1 cellular context compared by ENCODE assay signal in genomic region chr20:50790651-50791277, GRCh38.
TF ChIP-seq lines count a peak whose summit lies in the region.

No MANE protein-coding gene starts in this region.

TF ChIP-seq in HepG2, 621 proteins besides CTCF, POLR2A, EP300 and RAD21 (continued from another document and continues in another):
- TF ChIP-seq, protein P1, sequence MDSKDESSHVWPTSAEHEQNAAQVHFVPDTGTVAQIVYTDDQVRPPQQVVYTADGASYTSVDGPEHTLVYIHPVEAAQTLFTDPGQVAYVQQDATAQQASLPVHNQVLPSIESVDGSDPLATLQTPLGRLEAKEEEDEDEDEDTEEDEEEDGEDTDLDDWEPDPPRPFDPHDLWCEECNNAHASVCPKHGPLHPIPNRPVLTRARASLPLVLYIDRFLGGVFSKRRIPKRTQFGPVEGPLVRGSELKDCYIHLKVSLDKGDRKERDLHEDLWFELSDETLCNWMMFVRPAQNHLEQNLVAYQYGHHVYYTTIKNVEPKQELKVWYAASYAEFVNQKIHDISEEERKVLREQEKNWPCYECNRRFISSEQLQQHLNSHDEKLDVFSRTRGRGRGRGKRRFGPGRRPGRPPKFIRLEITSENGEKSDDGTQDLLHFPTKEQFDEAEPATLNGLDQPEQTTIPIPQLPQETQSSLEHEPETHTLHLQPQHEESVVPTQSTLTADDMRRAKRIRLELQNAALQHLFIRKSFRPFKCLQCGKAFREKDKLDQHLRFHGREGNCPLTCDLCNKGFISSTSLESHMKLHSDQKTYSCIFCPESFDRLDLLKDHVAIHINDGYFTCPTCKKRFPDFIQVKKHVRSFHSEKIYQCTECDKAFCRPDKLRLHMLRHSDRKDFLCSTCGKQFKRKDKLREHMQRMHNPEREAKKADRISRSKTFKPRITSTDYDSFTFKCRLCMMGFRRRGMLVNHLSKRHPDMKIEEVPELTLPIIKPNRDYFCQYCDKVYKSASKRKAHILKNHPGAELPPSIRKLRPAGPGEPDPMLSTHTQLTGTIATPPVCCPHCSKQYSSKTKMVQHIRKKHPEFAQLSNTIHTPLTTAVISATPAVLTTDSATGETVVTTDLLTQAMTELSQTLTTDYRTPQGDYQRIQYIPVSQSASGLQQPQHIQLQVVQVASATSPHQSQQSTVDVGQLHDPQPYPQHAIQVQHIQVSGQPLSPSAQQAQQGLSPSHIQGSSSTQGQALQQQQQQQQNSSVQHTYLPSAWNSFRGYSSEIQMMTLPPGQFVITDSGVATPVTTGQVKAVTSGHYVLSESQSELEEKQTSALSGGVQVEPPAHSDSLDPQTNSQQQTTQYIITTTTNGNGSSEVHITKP (CRISPR knock-in tag; IDR thresholded peaks at IDR 0.05; ENCODE audit: low read depth) = peak; percentile 89
- no peak for TF ChIP-seq PHF5A (CRISPR knock-in tag; IDR thresholded peaks at IDR 0.05; ENCODE audit: low read depth, unreplicated experiment)
- peak; percentile 89 for TF ChIP-seq ZNF564 (CRISPR knock-in tag; IDR thresholded peaks at IDR 0.05)
- TF ChIP-seq, protein P2, sequence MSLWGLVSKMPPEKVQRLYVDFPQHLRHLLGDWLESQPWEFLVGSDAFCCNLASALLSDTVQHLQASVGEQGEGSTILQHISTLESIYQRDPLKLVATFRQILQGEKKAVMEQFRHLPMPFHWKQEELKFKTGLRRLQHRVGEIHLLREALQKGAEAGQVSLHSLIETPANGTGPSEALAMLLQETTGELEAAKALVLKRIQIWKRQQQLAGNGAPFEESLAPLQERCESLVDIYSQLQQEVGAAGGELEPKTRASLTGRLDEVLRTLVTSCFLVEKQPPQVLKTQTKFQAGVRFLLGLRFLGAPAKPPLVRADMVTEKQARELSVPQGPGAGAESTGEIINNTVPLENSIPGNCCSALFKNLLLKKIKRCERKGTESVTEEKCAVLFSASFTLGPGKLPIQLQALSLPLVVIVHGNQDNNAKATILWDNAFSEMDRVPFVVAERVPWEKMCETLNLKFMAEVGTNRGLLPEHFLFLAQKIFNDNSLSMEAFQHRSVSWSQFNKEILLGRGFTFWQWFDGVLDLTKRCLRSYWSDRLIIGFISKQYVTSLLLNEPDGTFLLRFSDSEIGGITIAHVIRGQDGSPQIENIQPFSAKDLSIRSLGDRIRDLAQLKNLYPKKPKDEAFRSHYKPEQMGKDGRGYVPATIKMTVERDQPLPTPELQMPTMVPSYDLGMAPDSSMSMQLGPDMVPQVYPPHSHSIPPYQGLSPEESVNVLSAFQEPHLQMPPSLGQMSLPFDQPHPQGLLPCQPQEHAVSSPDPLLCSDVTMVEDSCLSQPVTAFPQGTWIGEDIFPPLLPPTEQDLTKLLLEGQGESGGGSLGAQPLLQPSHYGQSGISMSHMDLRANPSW (CRISPR knock-in tag; IDR thresholded peaks at IDR 0.05; ENCODE audit: borderline replicate concordance) = peak; percentile 89; the same call in 1 of the 2 replicates
- no peak for TF ChIP-seq KAT2B (IDR thresholded peaks at IDR 0.05; ENCODE audit: borderline replicate concordance, low read depth, low read length)
- peak; percentile 99 for TF ChIP-seq NFKB2 (CRISPR knock-in tag; IDR thresholded peaks at IDR 0.05; ENCODE audit: borderline replicate concordance)
- TF ChIP-seq NCOA5 (CRISPR knock-in tag; IDR thresholded peaks at IDR 0.05) = 0 out of 2 replicates have a peak, but pooled peaks have one; percentile 39
- no peak for TF ChIP-seq MBNL3 (CRISPR knock-in tag; conservative IDR thresholded peaks at IDR 0.05)
- peak; percentile 80; the same call in 1 of the 2 replicates for TF ChIP-seq ZFYVE20 (CRISPR knock-in tag; IDR thresholded peaks at IDR 0.05; ENCODE audit: borderline replicate concordance, low read depth)
- TF ChIP-seq, protein P3, sequence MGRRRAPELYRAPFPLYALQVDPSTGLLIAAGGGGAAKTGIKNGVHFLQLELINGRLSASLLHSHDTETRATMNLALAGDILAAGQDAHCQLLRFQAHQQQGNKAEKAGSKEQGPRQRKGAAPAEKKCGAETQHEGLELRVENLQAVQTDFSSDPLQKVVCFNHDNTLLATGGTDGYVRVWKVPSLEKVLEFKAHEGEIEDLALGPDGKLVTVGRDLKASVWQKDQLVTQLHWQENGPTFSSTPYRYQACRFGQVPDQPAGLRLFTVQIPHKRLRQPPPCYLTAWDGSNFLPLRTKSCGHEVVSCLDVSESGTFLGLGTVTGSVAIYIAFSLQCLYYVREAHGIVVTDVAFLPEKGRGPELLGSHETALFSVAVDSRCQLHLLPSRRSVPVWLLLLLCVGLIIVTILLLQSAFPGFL (CRISPR knock-in tag; IDR thresholded peaks at IDR 0.05) = peak; percentile 50; the same call in 1 of the 2 replicates
- no peak for TF ChIP-seq SNRNP70 (IDR thresholded peaks at IDR 0.05; ENCODE audit: low read depth, low read length)
- peak; percentile 63; the same call in 1 of the 2 replicates for TF ChIP-seq HNF4G (IDR thresholded peaks at IDR 0.05; ENCODE audit: borderline replicate concordance, low read depth, low read length)
- no peak; the same call in none of the 2 replicates for TF ChIP-seq HNF4G (CRISPR knock-in tag; IDR thresholded peaks at IDR 0.05; ENCODE audit: borderline replicate concordance, low read depth)
- no peak for TF ChIP-seq SIN3A (IDR thresholded peaks at IDR 0.05; ENCODE audit: borderline replicate concordance, low read depth, low read length)
- TF ChIP-seq TP53 (CRISPR knock-in tag; conservative IDR thresholded peaks at IDR 0.05) = peak; percentile 89; the same call in 1 of the 2 replicates
- peak; percentile 97; the same call in 1 of the 2 replicates for TF ChIP-seq ZNF670 (CRISPR knock-in tag; IDR thresholded peaks at IDR 0.05; ENCODE audit: borderline replicate concordance)
- TF ChIP-seq SP140L (CRISPR knock-in tag; IDR thresholded peaks at IDR 0.05; ENCODE audit: borderline replicate concordance) = no peak
- TF ChIP-seq, protein P4, sequence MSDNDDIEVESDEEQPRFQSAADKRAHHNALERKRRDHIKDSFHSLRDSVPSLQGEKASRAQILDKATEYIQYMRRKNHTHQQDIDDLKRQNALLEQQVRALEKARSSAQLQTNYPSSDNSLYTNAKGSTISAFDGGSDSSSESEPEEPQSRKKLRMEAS (IDR thresholded peaks at IDR 0.05) = peak; percentile 94
- TF ChIP-seq FOXP1 (IDR thresholded peaks at IDR 0.05) = no peak
- peak; percentile 15; the same call in 1 of the 2 replicates for TF ChIP-seq FOXP1 (CRISPR knock-in tag; IDR thresholded peaks at IDR 0.05)
- TF ChIP-seq ZNF766 (CRISPR knock-in tag; IDR thresholded peaks at IDR 0.05; ENCODE audit: borderline replicate concordance) = peak; percentile 99
- no peak for TF ChIP-seq FIP1L1 (IDR thresholded peaks at IDR 0.05; ENCODE audit: borderline replicate concordance, insufficient read depth, low read depth, low read length)
- TF ChIP-seq FOXM1 (CRISPR knock-in tag; IDR thresholded peaks at IDR 0.05) = peak; percentile 60; the same call in 1 of the 2 replicates
- peak; percentile 82; the same call in 1 of the 2 replicates for TF ChIP-seq ZNF33B (CRISPR knock-in tag; IDR thresholded peaks at IDR 0.05)
- TF ChIP-seq UBTF (CRISPR knock-in tag; IDR thresholded peaks at IDR 0.05) = peak; percentile 99
- TF ChIP-seq RBAK (CRISPR knock-in tag; IDR thresholded peaks at IDR 0.05) = peak; percentile 65; the same call in 1 of the 2 replicates
- peak; percentile 75 for TF ChIP-seq THAP7 (CRISPR knock-in tag; IDR thresholded peaks at IDR 0.05)
- no peak for TF ChIP-seq FOXC1 (CRISPR knock-in tag; IDR thresholded peaks at IDR 0.05; ENCODE audit: borderline replicate concordance)
- TF ChIP-seq FOXA1 (IDR thresholded peaks at IDR 0.05) = no peak
- TF ChIP-seq FOXA1 (CRISPR knock-in tag; IDR thresholded peaks at IDR 0.05) = peak; percentile 67; the same call in 1 of the 2 replicates
- 0 out of 2 replicates have a peak, but pooled peaks have one; percentile 75 for TF ChIP-seq THAP8 (CRISPR knock-in tag; IDR thresholded peaks at IDR 0.05; ENCODE audit: borderline replicate concordance)
- TF ChIP-seq DPF2 (CRISPR knock-in tag; IDR thresholded peaks at IDR 0.05; ENCODE audit: borderline replicate concordance, low read depth) = no peak
- TF ChIP-seq ZMYM4 (CRISPR knock-in tag; IDR thresholded peaks at IDR 0.05) = peak; percentile 91; the same call in 1 of the 2 replicates
- peak; percentile 46; the same call in 1 of the 2 replicates for TF ChIP-seq ZHX2 (IDR thresholded peaks at IDR 0.05; ENCODE audit: low read depth)
- peak; percentile 89; the same call in 1 of the 2 replicates for TF ChIP-seq ZHX2 (CRISPR knock-in tag; IDR thresholded peaks at IDR 0.05; ENCODE audit: borderline replicate concordance)
- peak; percentile 30; the same call in 1 of the 2 replicates for TF ChIP-seq ZNF333 (CRISPR knock-in tag; IDR thresholded peaks at IDR 0.05; ENCODE audit: borderline replicate concordance)
- peak; percentile 91 for TF ChIP-seq HNRNPK (IDR thresholded peaks at IDR 0.05; ENCODE audit: low read depth, low read length, poor library complexity, severe bottlenecking)
- TF ChIP-seq PHF20 (CRISPR knock-in tag; IDR thresholded peaks at IDR 0.05) = peak; percentile 83
- TF ChIP-seq GTF3A (CRISPR knock-in tag; conservative IDR thresholded peaks at IDR 0.05) = no peak; the same call in 1 of the 2 replicates
- TF ChIP-seq YEATS2 (CRISPR knock-in tag; IDR thresholded peaks at IDR 0.05; ENCODE audit: borderline replicate concordance) = peak; percentile 95
- TF ChIP-seq SMC3 (IDR thresholded peaks at IDR 0.05; ENCODE audit: low read length) = no peak; the same call in 1 of the 2 replicates
- TF ChIP-seq HNRNPLL (IDR thresholded peaks at IDR 0.05; ENCODE audit: low read depth, low read length, poor library complexity, severe bottlenecking) = peak; percentile 70
